Comparison of ENCODE assay signal across 19 cellular contexts in the genomic region with DNA sequence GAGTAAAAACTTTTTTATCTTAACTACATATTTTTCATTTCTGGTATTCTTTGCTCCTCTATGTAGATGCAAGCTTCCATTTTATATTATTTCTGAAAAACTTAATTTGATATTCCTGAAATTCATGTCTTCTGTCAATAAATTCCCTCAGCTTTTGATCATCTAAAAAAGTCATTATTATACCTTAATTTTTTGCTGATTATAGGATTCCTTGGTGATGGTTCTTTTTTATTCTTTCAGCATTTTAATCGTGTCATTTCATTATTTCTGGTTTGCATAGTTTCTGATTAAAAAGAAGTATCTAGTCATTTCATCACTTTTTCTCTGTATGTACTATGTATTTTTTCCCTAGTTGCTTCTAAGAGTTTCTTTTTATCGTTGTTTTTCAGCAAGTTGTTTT.
DNase-seq lines count a peak whose midpoint lies in the region; ATAC-seq and FAIRE-seq lines count a peak whose summit lies in the region.
"Had no signal": no experiment of that assay in that cellular context is flagged by ENCODE, and none has a peak within 500 bp of the region (broad histone marks: within the 10 kb centered on the region; RNA-seq: fewer than 3 reads in every experiment).

No MANE protein-coding gene starts in this region.

- no peak for DNase-seq in NCI-H187 (lab: John Stamatoyannopoulos, UW)
- no peak for DNase-seq in activated CD4-positive, alpha-beta T cell treated with anti-CD3 and anti-CD28 coated beads, Interleukin-2, amount 50 U/mL, for 48 hours
- DNase-seq: 8988T; Caco-2; CD4-positive, CD25-positive, alpha-beta regulatory T cell; CD8-positive, alpha-beta T cell; DMS153; DND-41; GDM1; GM23248; H7; HCEC 1CT had no signal

- no peak for ATAC-seq in HG03095 (IDR thresholded peaks at IDR 0.05; ENCODE audit: unreplicated experiment)
- ATAC-seq: CD8-positive, alpha-beta T cell; GM12878 had no signal

- FAIRE-seq in A204.1 (lab: Jason Lieb, UNC) (peak; percentile 21), G401.6 (lab: Jason Lieb, UNC) (peak; percentile 44), endometrium (lab: Jason Lieb, UNC) (peak; percentile 37)
- FAIRE-seq: GM12878, GM19239, H1 had no signal
